In the genomic region with DNA sequence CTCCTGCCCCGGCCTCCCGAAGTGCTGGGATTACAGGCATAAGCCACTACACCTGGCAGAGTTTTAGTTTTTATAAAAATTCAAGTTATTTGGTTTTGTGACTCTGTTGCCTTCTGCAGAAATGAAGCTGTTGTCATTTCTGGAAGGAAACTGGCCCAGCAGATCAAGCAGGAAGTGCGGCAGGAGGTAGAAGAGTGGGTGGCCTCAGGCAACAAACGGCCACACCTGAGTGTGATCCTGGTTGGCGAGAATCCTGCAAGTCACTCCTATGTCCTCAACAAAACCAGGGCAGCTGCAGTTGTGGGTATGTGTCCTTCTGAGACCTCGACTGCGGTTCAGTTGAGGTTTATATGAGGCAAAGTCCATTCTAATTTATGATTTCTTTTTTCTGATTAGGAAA, we compare ENCODE assay signal across 8 cellular contexts. TPM values are rescaled to one million over a fixed set of nuclear protein-coding genes. Genes with fewer than 3 reads are reported as not detected.
DNase-seq lines count a peak whose midpoint lies in the region; ATAC-seq and TF ChIP-seq lines count a peak whose summit lies in the region.

No MANE protein-coding gene starts in this region.

- H3K9me3 Mint-ChIP-seq in T-cell (no peaks in the 10 kb centered on the region), nephron progenitor cell (no peaks in the 10 kb centered on the region)

- H3K36me3 Mint-ChIP-seq in T-cell (peaks cover 16% of the 10 kb centered on the region), nephron progenitor cell (ENCODE audit: low read depth) (peaks cover 29% of the 10 kb centered on the region)

- in situ Hi-C loops in ACHN (cut with HindIII; ENCODE audit: low pct_ligation_motif_present, low pct_unique_long_range_greater_than_20kb, low sequenced_read_pairs) = no loop called here

- H3K27me3 ChIP-seq in foreskin keratinocyte = no peaks in the 10 kb centered on the region

- peaks cover 28% of the 10 kb centered on the region for H3K4me1 ChIP-seq in foreskin keratinocyte

- H3K27ac Mint-ChIP-seq in T-cell (peak overlapping the region; percentile 95 to 97), nephron progenitor cell (no peak overlapping the region)

- CTCF ChIA-PET in T-cell (lab: Charles Lee) = interaction anchor here (0.6 to 2.7 kb wide), 5 partner anchors 21 to 669 kb away, joined by 3 to 19 read pairs (median 4); a partner anchor contains a TSS

- peak in 9 of 34 experiments; percentile 7 to 30 (median 13) for DNase-seq in T-cell
- DNase-seq in foreskin keratinocyte = no peak
- no peak for DNase-seq in cerebellum (ENCODE audit: low spot score)
- no peak for DNase-seq in DMS53 treated with DMSO at 0.1 percent for 48 hours (lab: John Stamatoyannopoulos, UW; ENCODE audit: unreplicated experiment)
- DNase-seq in ACHN = no peak
- DNase-seq in nephron progenitor cell = no peak

- H3K4me1 Mint-ChIP-seq in T-cell (peaks cover 36 to 52% (median 52%) of the 10 kb centered on the region in 3 donors), nephron progenitor cell (peaks cover 20% of the 10 kb centered on the region)

- peak overlapping the region; percentile 72 to 73 (median 72) for H3K4me3 Mint-ChIP-seq in T-cell
- no peak overlapping the region for H3K4me3 Mint-ChIP-seq in nephron progenitor cell

- POLR2A ChIA-PET in T-cell (lab: Charles Lee) = interaction anchor here in 1 of 2 donors (0.7 kb wide), 1 partner anchor 27 kb away, joined by 3 read pairs; a partner anchor contains a TSS

- no peak for TF ChIP-seq CTCF in 22Rv1 (IDR thresholded peaks at IDR 0.05)
- TF ChIP-seq CTCF in foreskin keratinocyte (conservative IDR thresholded peaks at IDR 0.05) = no peak
- no peak for TF ChIP-seq CTCF in nephron progenitor cell (IDR thresholded peaks at IDR 0.05)

- H3K27ac ChIP-seq in 22Rv1 (peak overlapping the region; percentile 86), foreskin keratinocyte (no peak overlapping the region)

- ATAC-seq in GM19463 (IDR thresholded peaks at IDR 0.05; ENCODE audit: unreplicated experiment) (peak; percentile 43), T-cell (replicated peaks in 1 of 4) (peak; percentile 43 to 62 (median 56)), foreskin keratinocyte (peak; percentile 65)

- H3K27me3 Mint-ChIP-seq in T-cell (no peaks in the 10 kb centered on the region), nephron progenitor cell (ENCODE audit: low read depth, poor library complexity) (no peaks in the 10 kb centered on the region)

RNA-seq across cellular contexts. Expression of a gene that starts 7.2 kb away (rescaled TPM):
- total RNA-seq in T-cell (10 to 100 TPM; 26.3 to 59.3 (median 47.9) TPM), foreskin keratinocyte (121 and 154 TPM in 2 replicates), cerebellum (22.6 TPM)
- polyA plus RNA-seq in foreskin keratinocyte = 85.6 and 90.9 TPM in 2 replicates

RNA-seq across cellular contexts. Expression of a gene that starts 26.9 kb away (rescaled TPM):
- total RNA-seq in T-cell = 100 to 1,000 TPM; 131 to 156 (median 138) TPM
- 113 and 116 TPM in 2 replicates for total RNA-seq in foreskin keratinocyte
- polyA plus RNA-seq in foreskin keratinocyte = 32.8 and 39.5 TPM in 2 replicates
- total RNA-seq in cerebellum = 53.1 TPM

RNA-seq across cellular contexts. Expression of a gene that starts 57.9 kb away (rescaled TPM):
- total RNA-seq in T-cell (10 to 100 TPM; 13.7 to 16.0 (median 15.5) TPM), foreskin keratinocyte (106 and 107 TPM in 2 replicates), cerebellum (12.6 TPM)
- 153 and 167 TPM in 2 replicates for polyA plus RNA-seq in foreskin keratinocyte
